In genomic region chr11:59555601-59556114, GRCh38 we compare ENCODE assay signal across 8 cellular contexts. TPM values are rescaled to one million over a fixed set of nuclear protein-coding genes. Genes with fewer than 3 reads are reported as not detected.
A peak's percentile ranks its signal among the peaks of the same experiment; 100 is the strongest.
DNase-seq lines count a peak whose midpoint lies in the region; ATAC-seq and TF ChIP-seq lines count a peak whose summit lies in the region.

No MANE protein-coding gene starts in this region.

- H3K36me3 ChIP-seq in suprapubic skin, result no peaks in the 10 kb centered on the region

- no peaks in the 10 kb centered on the region for H3K9me3 ChIP-seq in iPS-18c (ENCODE audit: control insufficient read depth, insufficient read depth, low read length)
- no peaks in the 10 kb centered on the region for H3K9me3 ChIP-seq in suprapubic skin

- H3K4me3 Mint-ChIP-seq in activated CD4-positive, alpha-beta T cell treated with anti-CD3 and anti-CD28 coated beads, Interleukin-2, amount 10 ng/mL, durations not matched to agents 24 days and 14 days, result peak overlapping the region; percentile 83

- no peaks in the 10 kb centered on the region for H3K27me3 ChIP-seq in suprapubic skin

- WGBS in suprapubic skin, result 31% methylated on average over 17 of the region's 17 CpGs

- TF ChIP-seq CTCF in suprapubic skin (IDR thresholded peaks at IDR 0.05), result no peak

- H3K27me3 Mint-ChIP-seq in activated CD4-positive, alpha-beta T cell treated with anti-CD3 and anti-CD28 coated beads, Interleukin-2, amount 10 ng/mL, durations not matched to agents 24 days and 14 days, result peaks cover 22% of the 10 kb centered on the region

- no peak for DNase-seq in activated CD4-positive, alpha-beta T cell treated with anti-CD3 and anti-CD28 coated beads, Interleukin-2, amount 10 ng/mL, durations not matched to agents 24 days and 14 days
- no peak for DNase-seq in activated CD4-positive, alpha-beta T cell treated with anti-CD3 and anti-CD28 coated beads, Interleukin-2, amount 50 U/mL, for 1 hour
- DNase-seq in activated CD8-positive, alpha-beta memory T cell treated with anti-CD3 and anti-CD28 coated beads, Interleukin-2, amount 50 U/mL, for 48 hours, result peak; percentile 58
- DNase-seq in suprapubic skin (ENCODE audit: low spot score in 2 of 2) (no peak), sciatic nerve (ENCODE audit: low spot score) (no peak), NCI-H2107 treated with DMSO at 0.1 percent for 48 hours (lab: John Stamatoyannopoulos, UW; ENCODE audit: unreplicated experiment) (no peak)

- no peaks in the 10 kb centered on the region for H3K9me3 Mint-ChIP-seq in activated CD4-positive, alpha-beta T cell treated with anti-CD3 and anti-CD28 coated beads, Interleukin-2, amount 10 ng/mL, durations not matched to agents 24 days and 14 days

- H3K4me1 ChIP-seq in suprapubic skin, result peaks cover 31% of the 10 kb centered on the region

- intact Hi-C loops in activated CD4-positive, alpha-beta T cell treated with anti-CD3 and anti-CD28 coated beads, Interleukin-2, amount 10 ng/mL, durations not matched to agents 24 days and 14 days (cut with micrococcal nuclease), result loop anchor here (2.0 to 10.0 kb wide), 4 partner anchors 61 to 448 kb away; partner anchors contain the start of genes FAM111A, FAM111B and STX3
- intact Hi-C loops in sciatic nerve (cut with DNase I), result no loop called here

- H3K36me3 Mint-ChIP-seq in activated CD4-positive, alpha-beta T cell treated with anti-CD3 and anti-CD28 coated beads, Interleukin-2, amount 10 ng/mL, durations not matched to agents 24 days and 14 days (ENCODE audit: low read depth), result peaks cover 5% of the 10 kb centered on the region

- no peak overlapping the region for H3K27ac ChIP-seq in suprapubic skin

- no peak for TF ChIP-seq EP300 in suprapubic skin (IDR thresholded peaks at IDR 0.05)

- TF ChIP-seq POLR2A in suprapubic skin (IDR thresholded peaks at IDR 0.05), result no peak

- H3K4me3 ChIP-seq in iPS-18c (ENCODE audit: insufficient read depth, low read depth, low read length) (peak overlapping the region; percentile 68), suprapubic skin (peak overlapping the region; percentile 38)

- peaks cover 43% of the 10 kb centered on the region for H3K4me1 Mint-ChIP-seq in activated CD4-positive, alpha-beta T cell treated with anti-CD3 and anti-CD28 coated beads, Interleukin-2, amount 10 ng/mL, durations not matched to agents 24 days and 14 days

- ATAC-seq in GM19035 (IDR thresholded peaks at IDR 0.05; ENCODE audit: unreplicated experiment), result no peak
- no peak for ATAC-seq in sciatic nerve

- peak overlapping the region; percentile 86 for H3K27ac Mint-ChIP-seq in activated CD4-positive, alpha-beta T cell treated with anti-CD3 and anti-CD28 coated beads, Interleukin-2, amount 10 ng/mL, durations not matched to agents 24 days and 14 days

RNA-seq across cellular contexts. Expression of gene OR4D9, which starts 44.3 kb away (rescaled TPM):
- total RNA-seq in activated CD4-positive, alpha-beta T cell treated with anti-CD3 and anti-CD28 coated beads, Interleukin-2, amount 10 ng/mL, durations not matched to agents 24 days and 14 days, result not detected in 2 replicates
- total RNA-seq in suprapubic skin (not detected), sciatic nerve (not detected)

RNA-seq across cellular contexts. Expression of gene OR4D11, which starts 52.3 kb away (rescaled TPM):
- not detected in 2 replicates for total RNA-seq in activated CD4-positive, alpha-beta T cell treated with anti-CD3 and anti-CD28 coated beads, Interleukin-2, amount 10 ng/mL, durations not matched to agents 24 days and 14 days
- not detected for total RNA-seq in suprapubic skin
- not detected for total RNA-seq in sciatic nerve

RNA-seq across cellular contexts. Expression of gene OSBP, which starts 59.9 kb away (rescaled TPM):
- 39.7 and 40.1 TPM in 2 replicates for total RNA-seq in activated CD4-positive, alpha-beta T cell treated with anti-CD3 and anti-CD28 coated beads, Interleukin-2, amount 10 ng/mL, durations not matched to agents 24 days and 14 days
- total RNA-seq in suprapubic skin (10 to 100 TPM; 37.2 to 71.5 (median 49.6) TPM), sciatic nerve (45.5 TPM)
